Comparison of ENCODE assay signal across 19 cellular contexts in genomic region chr17:17385502-17385901, GRCh38.
DNase-seq lines count a peak whose midpoint lies in the region; ATAC-seq, FAIRE-seq and TF ChIP-seq lines count a peak whose summit lies in the region.
"Had no signal": no experiment of that assay in that cellular context is flagged by ENCODE, and none has a peak within 500 bp of the region (broad histone marks: within the 10 kb centered on the region; RNA-seq: fewer than 3 reads in every experiment).

No MANE protein-coding gene starts in this region.

- POLR2A ChIA-PET in CD8-positive, alpha-beta T cell (lab: Charles Lee): interaction anchor here (1.1 kb wide), 1 partner anchor 11 kb away, joined by 4 read pairs; no protein-coding TSS in a partner anchor

- ATAC-seq in SK-N-SH treated with all-trans-retinoic acid at 6 μM for 48 hours: no peak
- peak; percentile 27 to 35 for ATAC-seq in gastrocnemius medialis
- no peak for ATAC-seq in CD8-positive, alpha-beta T cell
- ATAC-seq: activated CD8-positive, alpha-beta memory T cell treated with anti-CD3 and anti-CD28 coated beads, Interleukin-2, amount 10 ng/mL, durations not matched to agents 7 days and 5 days; left lobe of liver had no signal

- no peak overlapping the region for H3K4me3 Mint-ChIP-seq in CD8-positive, alpha-beta T cell
- H3K4me3 Mint-ChIP-seq: activated CD8-positive, alpha-beta memory T cell treated with anti-CD3 and anti-CD28 coated beads, Interleukin-2, amount 10 ng/mL, durations not matched to agents 7 days and 5 days; CD14-positive monocyte; stimulated activated naive CD8-positive, alpha-beta T cell treated with anti-CD3 and anti-CD28 coated beads, Interleukin-15, Interleukin-2, amounts not matched to agents 100 ng/mL and 50 ng/mL, for 24 hours had no signal

- H3K9ac ChIP-seq in kidney (ENCODE audit: low read length in 2 of 2): no peak overlapping the region

- H3K27ac Mint-ChIP-seq in CD8-positive, alpha-beta T cell: no peak overlapping the region
- H3K27ac Mint-ChIP-seq: activated CD8-positive, alpha-beta memory T cell treated with anti-CD3 and anti-CD28 coated beads, Interleukin-2, amount 10 ng/mL, durations not matched to agents 7 days and 5 days; stimulated activated naive CD8-positive, alpha-beta T cell treated with anti-CD3 and anti-CD28 coated beads, Interleukin-15, Interleukin-2, amounts not matched to agents 100 ng/mL and 50 ng/mL, for 24 hours had no signal

- H3K9me3 Mint-ChIP-seq in CD8-positive, alpha-beta T cell: no peaks in the 10 kb centered on the region
- H3K9me3 Mint-ChIP-seq: CD14-positive monocyte; stimulated activated naive CD8-positive, alpha-beta T cell treated with anti-CD3 and anti-CD28 coated beads, Interleukin-15, Interleukin-2, amounts not matched to agents 100 ng/mL and 50 ng/mL, for 24 hours had no signal

- H3K27me3 ChIP-seq in gastrocnemius medialis (no peaks in the 10 kb centered on the region), sigmoid colon (peaks cover 0 to 30% (median 8%) of the 10 kb centered on the region in 3 donors)
- H3K27me3 ChIP-seq in CD8-positive, alpha-beta T cell (ENCODE audit: insufficient read depth, low read length): no peaks in the 10 kb centered on the region
- H3K27me3 ChIP-seq: upper lobe of left lung had no signal

- H3K4me3 ChIP-seq in kidney (ENCODE audit: low read length in 2 of 2) (no peak overlapping the region), gastrocnemius medialis (no peak overlapping the region), sigmoid colon (no peak overlapping the region)
- no peak overlapping the region for H3K4me3 ChIP-seq in CD8-positive, alpha-beta T cell (ENCODE audit: low read depth, low read length)
- H3K4me3 ChIP-seq: psoas muscle, upper lobe of left lung had no signal

- TF ChIP-seq POLR2A in gastrocnemius medialis (IDR thresholded peaks at IDR 0.05) (no peak), sigmoid colon (IDR thresholded peaks at IDR 0.05) (no peak)

- peaks cover 4% of the 10 kb centered on the region for H3K27me3 Mint-ChIP-seq in CD8-positive, alpha-beta T cell (ENCODE audit: low read depth)

- CTCF ChIA-PET in CD8-positive, alpha-beta T cell (lab: Charles Lee): interaction anchor here (2.3 kb wide), 1 partner anchor 30 kb away, joined by 6 read pairs; no protein-coding TSS in a partner anchor

- intact Hi-C loops in kidney (cut with DNase I) (no loop called here), gastrocnemius medialis (cut with DNase I; ENCODE audit: low total_unique reads) (no loop called here), sigmoid colon (cut with DNase I) (no loop called here)
- intact Hi-C loops in CD8-positive, alpha-beta T cell (cut with DNase I, micrococcal nuclease): no loop called here

- H3K9me3 ChIP-seq in kidney (ENCODE audit: control insufficient read depth in 1 of 2, low read length in 2 of 2) (no peaks in the 10 kb centered on the region), gastrocnemius medialis (no peaks in the 10 kb centered on the region), sigmoid colon (no peaks in the 10 kb centered on the region)
- no peaks in the 10 kb centered on the region for H3K9me3 ChIP-seq in CD8-positive, alpha-beta T cell (ENCODE audit: low read length)
- H3K9me3 ChIP-seq: psoas muscle, upper lobe of left lung had no signal

- H3K27ac ChIP-seq in kidney (ENCODE audit: low read depth in 2 of 2, low read length in 2 of 2): no peak overlapping the region
- H3K27ac ChIP-seq in gastrocnemius medialis: peak overlapping the region; percentile 37 to 63 (median 58)
- no peak overlapping the region for H3K27ac ChIP-seq in CD8-positive, alpha-beta T cell (ENCODE audit: low read depth, low read length)
- no peak overlapping the region for H3K27ac ChIP-seq in sigmoid colon
- H3K27ac ChIP-seq: psoas muscle, upper lobe of left lung had no signal

- no peak for FAIRE-seq in kidney (lab: Jason Lieb, UNC)
- FAIRE-seq: H54 had no signal

- no peak for TF ChIP-seq CTCF in kidney (IDR thresholded peaks at IDR 0.05; ENCODE audit: borderline replicate concordance, extremely low read depth, insufficient read depth)
- TF ChIP-seq CTCF in gastrocnemius medialis (IDR thresholded peaks at IDR 0.05 in 4 of 5, conservative IDR thresholded peaks at IDR 0.05 in 1 of 5): no peak
- no peak for TF ChIP-seq CTCF in CD8-positive, alpha-beta T cell (IDR thresholded peaks at IDR 0.05)
- no peak for TF ChIP-seq CTCF in sigmoid colon (IDR thresholded peaks at IDR 0.05)

- 83 to 89% methylated on average over 12 of the region's 12 CpGs for WGBS in sigmoid colon, 2 donors

- no peak for TF ChIP-seq EP300 in sigmoid colon (IDR thresholded peaks at IDR 0.05)

- no peaks in the 10 kb centered on the region for H3K36me3 Mint-ChIP-seq in CD8-positive, alpha-beta T cell
- H3K36me3 Mint-ChIP-seq: activated CD8-positive, alpha-beta memory T cell treated with anti-CD3 and anti-CD28 coated beads, Interleukin-2, amount 10 ng/mL, durations not matched to agents 7 days and 5 days; CD14-positive monocyte had no signal

- H3K4me1 ChIP-seq in kidney (ENCODE audit: control insufficient read depth in 1 of 2, insufficient read depth in 1 of 2, low read depth in 1 of 2, low read length in 2 of 2): peaks cover 0 to 12% of the 10 kb centered on the region in 2 donors
- no peaks in the 10 kb centered on the region for H3K4me1 ChIP-seq in gastrocnemius medialis
- H3K4me1 ChIP-seq in CD8-positive, alpha-beta T cell (ENCODE audit: insufficient read depth, low read length): no peaks in the 10 kb centered on the region
- no peaks in the 10 kb centered on the region for H3K4me1 ChIP-seq in sigmoid colon
- H3K4me1 ChIP-seq: psoas muscle had no signal

- peaks cover 4% of the 10 kb centered on the region for H3K4me1 Mint-ChIP-seq in CD8-positive, alpha-beta T cell (ENCODE audit: low read depth)
- H3K4me1 Mint-ChIP-seq: CD14-positive monocyte had no signal

- H3K36me3 ChIP-seq in kidney (ENCODE audit: control insufficient read depth in 1 of 2, insufficient read depth in 2 of 2, low read length in 2 of 2): no peaks in the 10 kb centered on the region
- H3K36me3 ChIP-seq in gastrocnemius medialis: no peaks in the 10 kb centered on the region
- no peaks in the 10 kb centered on the region for H3K36me3 ChIP-seq in CD8-positive, alpha-beta T cell (ENCODE audit: insufficient read depth, low read length)
- H3K36me3 ChIP-seq in sigmoid colon: no peaks in the 10 kb centered on the region
- H3K36me3 ChIP-seq: upper lobe of left lung had no signal

- DNase-seq in NCI-H2171 treated with DMSO at 0.1 percent for 48 hours (lab: John Stamatoyannopoulos, UW) (peak; percentile 55), NCI-H2171 (lab: John Stamatoyannopoulos, UW) (no peak), kidney (peak; percentile 90), gastrocnemius medialis (no peak), sigmoid colon (no peak)
- DNase-seq in CD8-positive, alpha-beta T cell: no peak
- DNase-seq in activated naive CD4-positive, alpha-beta T cell treated with anti-CD3 and anti-CD28 coated beads, Interleukin-2, amount 50 U/mL, for 16 hours: no peak
- DNase-seq: activated CD8-positive, alpha-beta memory T cell treated with anti-CD3 and anti-CD28 coated beads, Interleukin-2, amount 10 ng/mL, durations not matched to agents 7 days and 5 days; activated effector memory CD4-positive, alpha-beta T cell treated with Interleukin-2 at 50 U/mL for 16 hours; cerebellar nuclear complex; MV-4-11; SHP77 treated with DMSO at 0.1 percent for 48 hours; upper lobe of left lung had no signal

- in situ Hi-C loops in gastrocnemius medialis (cut with MboI; ENCODE audit: low sequenced_read_pairs in 4 of 4): no loop called here

TF ChIP-seq in SK-N-SH treated with all-trans-retinoic acid at 6 μM for 48 hours, 23 proteins besides CTCF, POLR2A, EP300 and RAD21:
- TF ChIP-seq CREB5 (CRISPR knock-in tag; IDR thresholded peaks at IDR 0.05; ENCODE audit: low read depth) (no peak), TCF4 (CRISPR knock-in tag; IDR thresholded peaks at IDR 0.05; ENCODE audit: borderline replicate concordance) (0 out of 2 replicates have a peak, but pooled peaks have one; percentile 15)

Comparison
In these comparisons a context has a peak if more than half of its experiments do, and no peak if none do; other contexts are left out.
1. DNase-seq: peak in NCI-H2171 treated with DMSO at 0.1 percent for 48 hours (single experiment) and kidney (single experiment); none in NCI-H2171 (single experiment), gastrocnemius medialis (0 of 2), CD8-positive, alpha-beta T cell (0 of 7), activated naive CD4-positive, alpha-beta T cell treated with anti-CD3 and anti-CD28 coated beads, Interleukin-2, amount 50 U/mL, for 16 hours (single experiment) and sigmoid colon (single experiment).
2. ATAC-seq: peak in gastrocnemius medialis (2 of 2); none in SK-N-SH treated with all-trans-retinoic acid at 6 μM for 48 hours (single experiment) and CD8-positive, alpha-beta T cell (single experiment).
3. H3K27ac ChIP-seq: peak in gastrocnemius medialis (4 of 4); none in kidney (0 of 2), CD8-positive, alpha-beta T cell (single experiment) and sigmoid colon (0 of 4).